8 cellular contexts compared by ENCODE assay signal in the genomic region with DNA sequence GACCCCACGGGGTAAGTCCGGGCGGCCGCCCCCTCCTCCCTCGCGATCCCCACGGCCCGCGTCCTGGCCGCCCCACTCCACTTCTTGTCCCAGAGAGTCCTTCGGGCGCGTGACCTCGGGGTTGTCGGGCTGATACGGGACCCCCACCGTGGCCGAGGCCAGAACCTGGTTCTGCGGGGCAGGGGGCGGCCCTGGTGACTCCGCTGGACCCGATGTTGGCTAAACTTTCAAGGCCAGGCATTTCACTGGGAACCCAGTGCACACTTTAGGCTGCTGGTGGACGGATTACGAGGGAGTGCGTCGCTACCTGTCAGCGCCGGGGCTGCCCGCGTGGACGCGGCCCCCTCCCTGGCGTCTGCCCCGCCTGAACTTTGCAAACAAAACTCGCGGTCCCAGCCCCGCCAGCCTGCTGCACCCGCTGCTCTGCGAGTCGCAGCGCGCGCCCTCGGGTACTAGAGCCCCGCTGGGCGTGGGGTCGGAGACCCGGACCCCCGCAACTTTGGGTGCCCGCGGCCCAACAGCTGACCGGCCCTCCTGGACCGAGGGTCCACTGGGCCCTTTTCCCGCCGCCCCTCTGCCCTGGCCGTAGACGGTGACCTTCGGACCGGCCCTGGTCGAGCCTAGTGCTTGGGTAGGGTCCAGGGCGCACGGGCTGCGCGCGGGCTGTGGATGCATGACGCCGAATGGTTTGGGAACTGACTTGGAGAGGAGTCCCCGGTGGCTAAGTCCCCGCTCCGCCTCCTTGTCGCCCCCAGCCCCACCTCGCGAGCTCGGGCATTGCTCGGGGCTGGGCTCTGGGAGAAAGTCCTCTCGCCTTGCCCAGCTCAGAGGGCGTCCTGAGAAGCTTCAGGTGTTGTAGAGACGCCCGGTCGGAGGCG. TPM values are rescaled to one million over a fixed set of nuclear protein-coding genes. Genes with fewer than 3 reads are reported as not detected.
DNase-seq lines count a peak whose midpoint lies in the region; ATAC-seq, FAIRE-seq and TF ChIP-seq lines count a peak whose summit lies in the region.

No MANE protein-coding gene starts in this region.

- no peaks in the 10 kb centered on the region for H3K79me2 ChIP-seq in H1 (ENCODE audit: control insufficient read depth in 1 of 2, insufficient read depth in 2 of 2, low read length in 2 of 2)

- TF ChIP-seq EP300 in H1 (IDR thresholded peaks at IDR 0.05; ENCODE audit: borderline replicate concordance in 1 of 2, low read depth in 2 of 2, low read length in 2 of 2) = no peak

- H3K4ac ChIP-seq in H1 (replicated peaks; ENCODE audit: insufficient read length, low read depth, low read length) = no peak overlapping the region

- peak in 4 of 5 donors; percentile 11 to 25 (median 22) for DNase-seq in CD4-positive, alpha-beta memory T cell
- DNase-seq in HFFc6 = no peak
- peak; percentile 44 for DNase-seq in WTC11 (ENCODE audit: low spot score)
- DNase-seq in H1 (ENCODE audit: low read depth in 1 of 2, low spot score in 2 of 2) = peak in 1 of 2 experiments; percentile 61
- DNase-seq in tibial artery = no peak
- DNase-seq in KBM-7 = no peak
- no peak for DNase-seq in NCI-H82 (lab: John Stamatoyannopoulos, UW)

- H3K79me1 ChIP-seq in H1 (ENCODE audit: low read depth, low read length) = no peaks in the 10 kb centered on the region

- H4K5ac ChIP-seq in H1 (ENCODE audit: insufficient read length, low read depth, low read length) = no peak overlapping the region

- no peaks in the 10 kb centered on the region for H3K36me3 Mint-ChIP-seq in CD4-positive, alpha-beta memory T cell
- H3K36me3 Mint-ChIP-seq in HFFc6 (ENCODE audit: low read depth) = no peaks in the 10 kb centered on the region
- H3K36me3 Mint-ChIP-seq in WTC11 = no peaks in the 10 kb centered on the region

- in situ Hi-C loops in KBM-7 (cut with MboI; ENCODE audit: low pct_unique_long_range_greater_than_20kb, low sequenced_read_pairs) = no loop called here

- no peak overlapping the region for H4K91ac ChIP-seq in H1 (replicated peaks; ENCODE audit: insufficient read length, low read length)

- CTCF ChIA-PET in CD4-positive, alpha-beta memory T cell (lab: Charles Lee; ENCODE audit: partially characterized antibody) = interaction anchor here (1.7 kb wide), 1 partner anchor 89 kb away, joined by 3 read pairs; no protein-coding TSS in a partner anchor
- CTCF ChIA-PET in WTC11 (lab: Charles Lee) = interaction anchor here (0.5 kb wide), 1 partner anchor 29 kb away, joined by 3 read pairs; no protein-coding TSS in a partner anchor
- CTCF ChIA-PET in H1 (lab: Charles Lee; ENCODE audit: partially characterized antibody) = interaction anchor here (0.5 to 1.7 kb wide), 4 partner anchors 10 to 79 kb away, joined by 3 to 5 read pairs (median 4); no protein-coding TSS in a partner anchor

- H3K27ac ChIP-seq in CD4-positive, alpha-beta memory T cell (ENCODE audit: low read depth, low read length) = peak overlapping the region; percentile 28
- H3K27ac ChIP-seq in H1 (ENCODE audit: low read depth, low read length) = no peak overlapping the region
- peak overlapping the region; percentile 72 to 82 for H3K27ac ChIP-seq in tibial artery

- H3K23me2 ChIP-seq in H1 (ENCODE audit: low read depth, low read length) = peaks cover 14% of the 10 kb centered on the region; the same call in 1 of the 2 replicates

- no peak overlapping the region for H2BK20ac ChIP-seq in H1 (ENCODE audit: low read length)

- intact Hi-C loops in CD4-positive, alpha-beta memory T cell (cut with micrococcal nuclease) = loop anchor here (5.0 kb wide), 1 partner anchor 168 kb away; no protein-coding TSS in a partner anchor
- intact Hi-C loops in tibial artery (cut with DNase I; ENCODE audit: low total_unique reads) = loop anchor here (10.0 kb wide), 1 partner anchor 91 kb away; no protein-coding TSS in a partner anchor

- H4K8ac ChIP-seq in H1 (ENCODE audit: extremely low read depth, insufficient read depth, low read length) = peak overlapping the region; percentile 88

- no peaks in the 10 kb centered on the region for H3K36me3 ChIP-seq in CD4-positive, alpha-beta memory T cell (ENCODE audit: insufficient read depth, low read length)
- no peaks in the 10 kb centered on the region for H3K36me3 ChIP-seq in H1 (ENCODE audit: control insufficient read depth in 2 of 4, insufficient read depth in 4 of 4, low read length in 3 of 4)
- H3K36me3 ChIP-seq in tibial artery = no peaks in the 10 kb centered on the region

- H2AFZ ChIP-seq in H1 (ENCODE audit: low read length) = peak overlapping the region; percentile 75; the same call in 1 of the 2 replicates

- H3K23ac ChIP-seq in H1 (ENCODE audit: insufficient read length) = no peak overlapping the region

- POLR2A ChIA-PET in CD4-positive, alpha-beta memory T cell (lab: Charles Lee; ENCODE audit: partially characterized antibody) = interaction anchor here (1.6 to 2.6 kb wide), 2 partner anchors 10 to 136 kb away, joined by 4 to 6 read pairs; no protein-coding TSS in a partner anchor
- POLR2A ChIA-PET in WTC11 (lab: Charles Lee) (no interaction called here), H1 (lab: Charles Lee; ENCODE audit: partially characterized antibody) (no interaction called here)

- no peak overlapping the region for H2BK12ac ChIP-seq in H1 (ENCODE audit: low read depth, low read length)

- no peak for TF ChIP-seq RAD21 in H1 (IDR thresholded peaks at IDR 0.05 in 1 of 2, conservative IDR thresholded peaks at IDR 0.05 in 1 of 2; ENCODE audit: low read depth in 2 of 2, low read length in 2 of 2)

- no peak overlapping the region for H2BK120ac ChIP-seq in H1 (replicated peaks; ENCODE audit: low read depth, low read length)

- peaks cover 19 to 47% (median 33%) of the 10 kb centered on the region in 4 donors for H3K4me1 Mint-ChIP-seq in CD4-positive, alpha-beta memory T cell
- H3K4me1 Mint-ChIP-seq in HFFc6 (ENCODE audit: low read depth) (peaks cover 38% of the 10 kb centered on the region), WTC11 (peaks cover 9% of the 10 kb centered on the region; the same call in 1 of the 2 replicates)

- H3K4me1 ChIP-seq in CD4-positive, alpha-beta memory T cell (ENCODE audit: insufficient read depth, low read length) = peaks cover 32% of the 10 kb centered on the region
- 0 out of 7 replicates have a peak, but pooled peaks cover 0 to 5% (median under 1%) of the 10 kb centered on the region in 4 experiments for H3K4me1 ChIP-seq in H1 (replicated peaks in 1 of 4; ENCODE audit: control insufficient read depth in 3 of 4, insufficient read depth in 4 of 4, low read length in 3 of 4)
- peaks cover 67% of the 10 kb centered on the region for H3K4me1 ChIP-seq in mononuclear cell (ENCODE audit: insufficient read depth, low read length)
- H3K4me1 ChIP-seq in tibial artery = peaks cover 0 to 35% (median 20%) of the 10 kb centered on the region in 4 donors

- peak overlapping the region in 1 of 2 donors; percentile 58 for H3K4me3 ChIP-seq in CD4-positive, alpha-beta memory T cell (ENCODE audit: low read length in 2 of 2)
- H3K4me3 ChIP-seq in H1 (ENCODE audit: extremely low read depth in 1 of 4, insufficient read depth in 2 of 4, low read depth in 3 of 4, low read length in 4 of 4) = peak overlapping the region; percentile 48 to 77 (median 70)
- peak overlapping the region; percentile 82 for H3K4me3 ChIP-seq in mononuclear cell (ENCODE audit: low read length)
- peak overlapping the region; percentile 67 to 75 for H3K4me3 ChIP-seq in tibial artery

- H3K18ac ChIP-seq in H1 (ENCODE audit: extremely low read depth, low read length) = no peak overlapping the region; the same call in 1 of the 2 replicates

- 5% methylated on average over 62 of the region's 81 CpGs; no CpG with 5 or more reads in 1 of the 2 experiments for WGBS in H1 (ENCODE audit: extremely low coverage in 1 of 2, insufficient coverage in 1 of 2, insufficient read length in 1 of 2, insufficient replicate concordance in 2 of 2, low coverage in 1 of 2, low lambda C conversion rate in 2 of 2, missing lambda C conversion rate in 1 of 2), 2 experiments

- H3K14ac ChIP-seq in H1 (ENCODE audit: insufficient read length) = no peak overlapping the region

- no peaks in the 10 kb centered on the region for H3K9me3 Mint-ChIP-seq in CD4-positive, alpha-beta memory T cell
- H3K9me3 Mint-ChIP-seq in HFFc6 (no peaks in the 10 kb centered on the region), WTC11 (no peaks in the 10 kb centered on the region)

- H2BK15ac ChIP-seq in H1 (ENCODE audit: low read length) = no peak overlapping the region

- H3K4me2 ChIP-seq in H1 (ENCODE audit: insufficient read depth in 1 of 2, low read depth in 2 of 2, low read length in 2 of 2) = peak overlapping the region; percentile 74 to 98

- peak overlapping the region in 3 of 4 experiments; percentile 13 to 35 (median 24); a peak in 2 of 7 replicates for H3K9ac ChIP-seq in H1 (replicated peaks in 1 of 4; ENCODE audit: extremely low read depth in 1 of 4, low read depth in 3 of 4, low read length in 3 of 4)

- H2BK5ac ChIP-seq in H1 (ENCODE audit: low read depth, low read length) = no peak overlapping the region

- peak; percentile 48 for ATAC-seq in WTC11

- H2AK5ac ChIP-seq in H1 (ENCODE audit: low read depth, low read length) = no peak overlapping the region

- TF ChIP-seq CTCF in HFFc6 (IDR thresholded peaks at IDR 0.05) = no peak
- TF ChIP-seq CTCF in WTC11 (IDR thresholded peaks at IDR 0.05) = no peak
- TF ChIP-seq CTCF in H1 (IDR thresholded peaks at IDR 0.05; ENCODE audit: control extremely low read depth in 1 of 3, insufficient read depth in 1 of 3, low read depth in 1 of 3, low read length in 3 of 3) = no peak
- no peak for TF ChIP-seq CTCF in tibial artery (IDR thresholded peaks at IDR 0.05)

- TF ChIP-seq POLR2A in H1 (IDR thresholded peaks at IDR 0.05; ENCODE audit: control extremely low read depth in 1 of 2, low read depth in 2 of 2, low read length in 2 of 2) = no peak

- peak overlapping the region; percentile 22 for H3K56ac ChIP-seq in H1 (replicated peaks; ENCODE audit: insufficient read length, low read depth, low read length)

- no peaks in the 10 kb centered on the region for H3K27me3 ChIP-seq in CD4-positive, alpha-beta memory T cell (ENCODE audit: insufficient read depth, low read length)
- H3K27me3 ChIP-seq in H1 (replicated peaks in 1 of 4; ENCODE audit: control insufficient read depth in 3 of 4, extremely low read depth in 1 of 4, insufficient read depth in 3 of 4, low read length in 3 of 4) (peaks cover 12 to 43% (median 28%) of the 10 kb centered on the region in 4 experiments), mononuclear cell (ENCODE audit: insufficient read depth, low read length) (no peaks in the 10 kb centered on the region), tibial artery (no peaks in the 10 kb centered on the region)

- no peaks in the 10 kb centered on the region for H3K9me3 ChIP-seq in CD4-positive, alpha-beta memory T cell (ENCODE audit: control insufficient read depth in 1 of 2, low read length in 2 of 2)
- no peaks in the 10 kb centered on the region for H3K9me3 ChIP-seq in H1 (ENCODE audit: insufficient read depth in 2 of 2, low read depth in 1 of 2, low read length in 1 of 2)
- H3K9me3 ChIP-seq in mononuclear cell (ENCODE audit: low read depth, low read length) = no peaks in the 10 kb centered on the region
- H3K9me3 ChIP-seq in tibial artery = no peaks in the 10 kb centered on the region

- H3K4me3 Mint-ChIP-seq in CD4-positive, alpha-beta memory T cell = peak overlapping the region; percentile 54 to 84 (median 76)
- H3K4me3 Mint-ChIP-seq in HFFc6 (peak overlapping the region; percentile 85), WTC11 (peak overlapping the region; percentile 63)

- H3K27ac Mint-ChIP-seq in CD4-positive, alpha-beta memory T cell = peak overlapping the region in 1 of 7 donors; percentile 74
- peak overlapping the region; percentile 73 for H3K27ac Mint-ChIP-seq in HFFc6
- no peak overlapping the region for H3K27ac Mint-ChIP-seq in WTC11

- H3K27me3 Mint-ChIP-seq in CD4-positive, alpha-beta memory T cell = peaks cover 0 to 2% of the 10 kb centered on the region in 2 donors
- H3K27me3 Mint-ChIP-seq in HFFc6 (ENCODE audit: insufficient read depth) (no peaks in the 10 kb centered on the region; the same call in 1 of the 2 replicates), WTC11 (ENCODE audit: low read depth) (peaks cover 41% of the 10 kb centered on the region)

- H4K20me1 ChIP-seq in H1 (replicated peaks in 1 of 2; ENCODE audit: control insufficient read depth in 1 of 2, insufficient read depth in 2 of 2, low read length in 2 of 2) = no peaks in the 10 kb centered on the region

- FAIRE-seq in H1 (lab: Jason Lieb, UNC) = no peak

RNA-seq across cellular contexts. Expression of a gene that starts 0.6 kb away (rescaled TPM):
- 10 to 100 TPM; 66.9 to 74.9 TPM for total RNA-seq in CD4-positive, alpha-beta memory T cell
- 10 to 100 TPM in 1 of 2 donors, 1 to 10 TPM in 1; 4.0 to 25.0 TPM for polyA plus RNA-seq in CD4-positive, alpha-beta memory T cell
- total RNA-seq in HFFc6 (2021; fragmentation: NEBNext Ultra II Directional; extraction: Animal tissue kit (Norgen Biotek cat#: 25700)) = 10 to 100 TPM; 19.7 to 26.0 (median 24.6) TPM
- total RNA-seq in WTC11 (2021) (2.7 to 3.3 TPM (median 3.0 TPM) in 3 replicates), mononuclear cell (48.8 TPM)
- 1.5 and 1.9 TPM in 2 replicates for total RNA-seq in H1 (2021; fragmentation: NEBNext Ultra II Directional; extraction: Animal tissue kit (Norgen Biotek cat#: 25700))
- polyA plus RNA-seq in H1 (2011; rRNA removed) = 0.59 and 0.78 TPM in 2 replicates
- 0.40 TPM for polyA plus RNA-seq in H1 (2011; cell fraction: cytosol; rRNA removed)
- 1.1 TPM for polyA plus RNA-seq in H1 (2011; cell fraction: nucleus; rRNA removed)
- polyA plus RNA-seq in H1 (2012, experiment 1 of 2) = 1.1 to 2.2 TPM (median 1.5 TPM) in 4 replicates
- 1.4 TPM for polyA plus RNA-seq in H1 (2012, experiment 2 of 2)
- 1.7 TPM for polyA plus RNA-seq in H1 (2013, experiment 1 of 2)
- polyA plus RNA-seq in H1 (2013, experiment 2 of 2) = 1.4 TPM
- 1.3 and 1.4 TPM in 2 replicates for polyA minus RNA-seq in H1 (2011; rRNA and poly(A)+ RNA removed)
- 1.1 TPM for polyA minus RNA-seq in H1 (2011; cell fraction: cytosol; rRNA and poly(A)+ RNA removed)
- 3.5 TPM for polyA minus RNA-seq in H1 (2011; cell fraction: nucleus; rRNA and poly(A)+ RNA removed)

Comparison
In these comparisons a context has a peak if more than half of its experiments do, and no peak if none do; other contexts are left out.
1. DNase-seq: peak in CD4-positive, alpha-beta memory T cell (4 of 5) and WTC11 (single experiment); none in HFFc6 (single experiment), tibial artery (0 of 2), KBM-7 (single experiment) and NCI-H82 (single experiment).
2. Peak in every context shown above with its lines, with median percentiles within 50 percentile points of each other: H3K4me3 Mint-ChIP-seq.